Comparison of ENCODE assay signal across 12 cellular contexts in genomic region chr7:157682064-157682945, GRCh38.
"Had no signal": no experiment of that assay in that cellular context is flagged by ENCODE, and none has a peak within 500 bp of the region (broad histone marks: within the 10 kb centered on the region; RNA-seq: fewer than 3 reads in every experiment).

No MANE protein-coding gene starts in this region.

- H3K27ac ChIP-seq: pancreas, tibial artery had no signal

- H3K4me3 Mint-ChIP-seq: activated CD4-positive, alpha-beta memory T cell treated with anti-CD3 and anti-CD28 coated beads, Interleukin-2, amount 10 ng/mL, durations not matched to agents 7 days and 5 days; activated naive CD4-positive, alpha-beta T cell treated with anti-CD3 and anti-CD28 coated beads, Interleukin-2, amount 50 U/mL, for 24 hours; central memory CD8-positive, alpha-beta T cell; dendritic cell treated with granulocyte-macrophage colony-stimulating factor and Interleukin-4, amounts not matched to agents 40 ng/mL and 50 ng/mL, for 4 days had no signal

- H3K27me3 ChIP-seq: pancreas had no signal

- H3K9me3 ChIP-seq: pancreas, tibial artery had no signal

- ATAC-seq: esophagus mucosa; naive thymus-derived CD4-positive, alpha-beta T cell; pancreas had no signal

- H3K4me1 Mint-ChIP-seq: activated CD4-positive, alpha-beta memory T cell treated with anti-CD3 and anti-CD28 coated beads, Interleukin-2, amount 10 ng/mL, durations not matched to agents 7 days and 5 days had no signal

- H3K4me3 ChIP-seq: lung, pancreas, tibial artery had no signal

- H3K27ac Mint-ChIP-seq: activated CD4-positive, alpha-beta memory T cell treated with anti-CD3 and anti-CD28 coated beads, Interleukin-2, amount 10 ng/mL, durations not matched to agents 7 days and 5 days; activated naive CD4-positive, alpha-beta T cell treated with anti-CD3 and anti-CD28 coated beads, Interleukin-2, amount 50 U/mL, for 24 hours; activated T-helper 2 cell treated with anti-CD3 and anti-CD28 coated beads, Interferon-gamma antibody, Interleukin-2, Interleukin-4, amounts not matched to agents 10 μg/mL and 5 μg/mL and 100 μg/mL, durations not matched to agents 14 hours and 24 hours and 36 hours; dendritic cell treated with granulocyte-macrophage colony-stimulating factor and Interleukin-4, amounts not matched to agents 40 ng/mL and 50 ng/mL, for 4 days had no signal

- DNase-seq: activated CD4-positive, alpha-beta memory T cell treated with anti-CD3 and anti-CD28 coated beads, Interleukin-2, amount 10 ng/mL, durations not matched to agents 7 days and 5 days; left colon; naive thymus-derived CD4-positive, alpha-beta T cell; pancreas; SHP77 treated with DMSO at 0.1 percent for 48 hours had no signal

- H3K36me3 Mint-ChIP-seq: naive thymus-derived CD4-positive, alpha-beta T cell had no signal

- H3K9me3 Mint-ChIP-seq: activated CD4-positive, alpha-beta memory T cell treated with anti-CD3 and anti-CD28 coated beads, Interleukin-2, amount 10 ng/mL, durations not matched to agents 7 days and 5 days; activated naive CD4-positive, alpha-beta T cell treated with anti-CD3 and anti-CD28 coated beads, Interleukin-2, amount 50 U/mL, for 24 hours; activated T-helper 2 cell treated with anti-CD3 and anti-CD28 coated beads, Interferon-gamma antibody, Interleukin-2, Interleukin-4, amounts not matched to agents 10 μg/mL and 5 μg/mL and 100 μg/mL, durations not matched to agents 14 hours and 24 hours and 36 hours; central memory CD8-positive, alpha-beta T cell; dendritic cell treated with granulocyte-macrophage colony-stimulating factor and Interleukin-4, amounts not matched to agents 40 ng/mL and 50 ng/mL, for 4 days had no signal

- H3K4me1 ChIP-seq: pancreas had no signal

- H3K36me3 ChIP-seq: pancreas, tibial artery had no signal
